12 cellular contexts compared by ENCODE assay signal in the genomic region with DNA sequence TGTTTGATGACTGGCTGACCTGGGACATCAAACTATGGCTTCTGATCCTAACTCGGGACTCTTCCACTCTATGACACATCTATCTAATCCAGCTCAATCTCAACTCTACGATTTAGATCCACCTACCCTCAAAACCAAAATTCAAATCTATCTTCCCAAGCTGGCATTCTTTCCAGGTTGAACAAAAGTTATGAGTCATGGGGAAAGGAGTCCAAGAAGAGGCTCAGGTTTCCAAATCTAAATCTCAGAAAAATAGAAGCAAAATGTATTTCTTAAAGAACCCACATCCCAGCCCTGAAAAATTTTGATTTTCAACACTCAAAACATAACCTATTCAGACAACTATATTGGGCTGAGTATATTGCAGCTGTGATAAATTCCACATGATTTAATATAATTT.
"Had no signal": no experiment of that assay in that cellular context is flagged by ENCODE, and none has a peak within 500 bp of the region (broad histone marks: within the 10 kb centered on the region; RNA-seq: fewer than 3 reads in every experiment).

No MANE protein-coding gene starts in this region.

- ATAC-seq: activated CD4-positive, CD25-positive, alpha-beta regulatory T cell treated with anti-CD3 and anti-CD28 coated beads, Interleukin-2, amount 50 U/mL, for 24 hours; stimulated activated naive B cell treated with anti-CD40 and anti-IgM and Interleukin-4, amounts not matched to agents 10 μg/mL and 1 μg/mL and 100 μg/mL, for 72 hours had no signal

- H3K4me1 ChIP-seq: prostate gland, right lobe of liver, spleen had no signal

- H3K36me3 ChIP-seq: cardiac muscle cell, prostate gland, right lobe of liver, spleen had no signal

- DNase-seq: activated CD4-positive, alpha-beta T cell treated with anti-CD3 and anti-CD28 coated beads, Interleukin-2, amount 50 U/mL, for 4 hours; activated T-cell treated with anti-CD3 and anti-CD28 coated beads, Interleukin-2, amount 50 U/mL, for 1 hour; effector CD8-positive, alpha-beta T cell; glutamatergic neuron; right lobe of liver; spleen; stimulated activated CD4-positive, alpha-beta T cell treated with anti-CD3 and anti-CD28 coated beads, Interleukin-2, amount 100 ng/mL, for 24 hours; stimulated activated naive B cell treated with anti-CD40 and anti-IgM and Interleukin-4, amounts not matched to agents 10 μg/mL and 1 μg/mL and 100 μg/mL, for 72 hours had no signal

- H3K9me3 ChIP-seq: prostate gland, right lobe of liver had no signal

- H3K4me3 ChIP-seq: cardiac muscle cell, coronary artery, prostate gland, right lobe of liver, spleen had no signal

- H3K27me3 ChIP-seq: cardiac muscle cell, right lobe of liver had no signal

- H3K27ac ChIP-seq: cardiac muscle cell, coronary artery, prostate gland, right lobe of liver, spleen had no signal
